Comparison of ENCODE assay signal across 16 cellular contexts in the genomic region with DNA sequence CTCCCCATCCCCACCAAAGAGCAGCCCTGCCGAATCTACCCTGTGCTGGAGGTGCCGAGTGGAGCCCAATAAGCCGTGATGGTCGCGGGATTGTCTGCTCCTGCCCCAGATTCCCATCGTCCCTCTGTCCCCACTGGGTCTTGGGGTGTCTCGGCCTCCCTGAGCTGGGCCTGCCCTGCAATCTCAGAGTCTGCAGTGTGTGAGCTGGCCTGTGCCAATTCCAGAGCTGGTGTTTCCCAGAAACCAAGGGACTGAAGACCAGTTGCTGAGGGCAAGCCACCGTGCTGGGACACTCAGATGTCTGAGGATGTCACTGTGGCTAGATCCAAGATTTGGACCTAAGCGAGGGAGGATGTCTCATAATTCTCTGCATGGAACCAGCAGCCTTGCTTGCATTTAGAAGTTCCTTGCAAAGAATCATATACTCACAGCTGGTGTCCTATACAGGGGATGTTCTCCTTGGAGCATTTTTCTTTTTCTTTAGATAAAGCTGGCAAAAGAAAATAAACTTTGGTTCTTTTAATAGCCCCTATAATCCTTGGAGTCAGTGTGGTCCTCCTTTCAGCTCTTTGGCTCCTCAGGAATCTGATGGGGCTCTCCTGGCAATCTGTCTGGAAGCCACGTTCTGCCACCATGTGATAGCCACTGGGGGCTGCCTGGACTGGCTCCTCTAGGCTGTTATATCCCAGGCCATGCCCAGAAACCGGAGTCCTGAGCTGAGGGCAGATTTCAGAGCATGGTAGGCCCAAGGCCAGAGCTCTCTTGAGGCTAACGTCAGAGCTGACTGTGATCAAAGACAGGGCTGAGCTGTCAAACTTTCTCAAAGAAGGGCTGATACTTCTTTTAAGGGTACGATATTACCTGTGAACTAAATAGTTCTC.
A peak's percentile ranks its signal among the peaks of the same experiment; 100 is the strongest.
DNase-seq lines count a peak whose midpoint lies in the region; ATAC-seq and TF ChIP-seq lines count a peak whose summit lies in the region.
"Had no signal": no experiment of that assay in that cellular context is flagged by ENCODE, and none has a peak within 500 bp of the region (broad histone marks: within the 10 kb centered on the region; RNA-seq: fewer than 3 reads in every experiment).

No MANE protein-coding gene starts in this region.

- TF ChIP-seq CTCF in Peyer's patch (IDR thresholded peaks at IDR 0.05) (no peak), fibroblast of villous mesenchyme (IDR thresholded peaks at IDR 0.05; ENCODE audit: insufficient read depth, low read depth, low read length) (no peak), tibial artery (IDR thresholded peaks at IDR 0.05) (no peak)

- no peak for TF ChIP-seq POLR2A in Peyer's patch (IDR thresholded peaks at IDR 0.05)

- peak overlapping the region; percentile 10 to 48 (median 30) for H3K27ac ChIP-seq in Peyer's patch
- H3K27ac ChIP-seq in tibial artery = peak overlapping the region; percentile 85 to 92
- H3K27ac ChIP-seq: KMS-11 had no signal

- no peak for ATAC-seq in HG03159 (IDR thresholded peaks at IDR 0.05; ENCODE audit: unreplicated experiment)
- ATAC-seq: activated CD4-positive, alpha-beta T cell treated with anti-CD3 and anti-CD28 coated beads for 36 hours; stimulated activated naive CD8-positive, alpha-beta T cell treated with anti-CD3 and anti-CD28 coated beads, Interleukin-15, amount 100 ng/mL, for 72 hours had no signal

- intact Hi-C loops in tibial artery (cut with DNase I; ENCODE audit: low total_unique reads) = no loop called here

- H3K36me3 ChIP-seq in Peyer's patch (no peaks in the 10 kb centered on the region), tibial artery (no peaks in the 10 kb centered on the region)
- H3K36me3 ChIP-seq: HAP-1 had no signal

- no peaks in the 10 kb centered on the region for H3K27me3 ChIP-seq in Peyer's patch
- H3K27me3 ChIP-seq in tibial artery = no peaks in the 10 kb centered on the region

- H3K4me3 ChIP-seq in Peyer's patch (no peak overlapping the region), fibroblast of villous mesenchyme (ENCODE audit: low read depth, low read length) (no peak overlapping the region), tibial artery (no peak overlapping the region)
- H3K4me3 ChIP-seq: HAP-1 had no signal

- DNase-seq in Peyer's patch = no peak
- peak; percentile 60 for DNase-seq in fibroblast of villous mesenchyme (ENCODE audit: low read depth)
- DNase-seq in myocyte (ENCODE audit: low read depth) = peak; percentile 53
- DNase-seq in tibial artery = no peak
- no peak for DNase-seq in hypothalamus (lab: John Stamatoyannopoulos, UW)
- DNase-seq in stimulated activated naive CD4-positive, alpha-beta T cell treated with Interleukin-2 at 50 U/mL for 16 hours (lab: John Stamatoyannopoulos, UW) = no peak
- DNase-seq in NK-92 treated with Interleukin-12 subunit alpha and Interleukin-12 subunit beta, amount 100 ng/mL, for 24 hours (lab: John Stamatoyannopoulos, UW) = no peak
- DNase-seq: activated CD4-positive, alpha-beta T cell treated with anti-CD3 and anti-CD28 coated beads for 36 hours; glutamatergic neuron; NCI-H1694 treated with DMSO at 0.1 percent for 48 hours; small intestine; stimulated activated naive CD8-positive, alpha-beta T cell treated with anti-CD3 and anti-CD28 coated beads, Interleukin-15, amount 100 ng/mL, for 72 hours; T-helper 1 cell had no signal

- peaks cover 0 to 37% (median 8%) of the 10 kb centered on the region in 4 donors for H3K4me1 ChIP-seq in Peyer's patch
- peaks cover 13 to 69% (median 62%) of the 10 kb centered on the region in 4 donors for H3K4me1 ChIP-seq in tibial artery

- no peaks in the 10 kb centered on the region for H3K9me3 ChIP-seq in Peyer's patch
- no peaks in the 10 kb centered on the region for H3K9me3 ChIP-seq in tibial artery
- H3K9me3 ChIP-seq: HAP-1 had no signal

Comparison
In these comparisons a context has a peak if more than half of its experiments do, and no peak if none do; other contexts are left out.
1. DNase-seq: peak in fibroblast of villous mesenchyme (single experiment) and myocyte (single experiment); none in Peyer's patch (0 of 3), tibial artery (0 of 2), hypothalamus (0 of 51), stimulated activated naive CD4-positive, alpha-beta T cell treated with Interleukin-2 at 50 U/mL for 16 hours (single experiment) and NK-92 treated with Interleukin-12 subunit alpha and Interleukin-12 subunit beta, amount 100 ng/mL, for 24 hours (single experiment).